Comparison of ENCODE assay signal across 1 cellular context in genomic region chr17:21420503-21421090, GRCh38. TPM values are rescaled to one million over a fixed set of nuclear protein-coding genes. Genes with fewer than 3 reads are reported as not detected.
"Had no signal": no experiment of that assay in that cellular context is flagged by ENCODE, and none has a peak within 500 bp of the region (broad histone marks: within the 10 kb centered on the region; RNA-seq: fewer than 3 reads in every experiment).

No MANE protein-coding gene starts in this region.

RNA-seq across cellular contexts. Expression of gene KCNJ12, which starts 44.4 kb away (rescaled TPM):
- total RNA-seq: mammary epithelial cell had no signal
